In genomic region chr1:36458910-36459309, GRCh38 we compare ENCODE assay signal across 12 cellular contexts. TPM values are rescaled to one million over a fixed set of nuclear protein-coding genes. Genes with fewer than 3 reads are reported as not detected.
DNase-seq lines count a peak whose midpoint lies in the region; ATAC-seq and TF ChIP-seq lines count a peak whose summit lies in the region.
"Had no signal": no experiment of that assay in that cellular context is flagged by ENCODE, and none has a peak within 500 bp of the region (broad histone marks: within the 10 kb centered on the region; RNA-seq: fewer than 3 reads in every experiment).

No MANE protein-coding gene starts in this region.

- ATAC-seq in stimulated activated naive CD8-positive, alpha-beta T cell treated with anti-CD3 and anti-CD28 coated beads, Interleukin-15, Interleukin-2, amounts not matched to agents 100 U/mL and 50 U/mL, for 24 hours = peak; percentile 92
- ATAC-seq: HCT116 had no signal

- no peaks in the 10 kb centered on the region for H3K4me1 Mint-ChIP-seq in glutamatergic neuron (ENCODE audit: low read depth, unreplicated experiment)

- no peak for TF ChIP-seq CTCF in glutamatergic neuron (IDR thresholded peaks at IDR 0.05; ENCODE audit: partially characterized antibody, unreplicated experiment)

- peaks cover 4% of the 10 kb centered on the region for H3K27me3 Mint-ChIP-seq in glutamatergic neuron (ENCODE audit: unreplicated experiment)

- H3K9me3 Mint-ChIP-seq in glutamatergic neuron (ENCODE audit: unreplicated experiment) = no peaks in the 10 kb centered on the region

- intact Hi-C loops in posterior vena cava (cut with DNase I) = no loop called here

- peak overlapping the region; percentile 14 for H3K27ac Mint-ChIP-seq in glutamatergic neuron (ENCODE audit: unreplicated experiment)

- H3K4me3 Mint-ChIP-seq in glutamatergic neuron (ENCODE audit: unreplicated experiment) = no peak overlapping the region

- no peaks in the 10 kb centered on the region for H3K36me3 Mint-ChIP-seq in glutamatergic neuron (ENCODE audit: unreplicated experiment)

- peak; percentile 68 for DNase-seq in activated naive CD4-positive, alpha-beta T cell treated with Interleukin-2 at 50 U/mL for 16 hours
- no peak for DNase-seq in activated naive CD4-positive, alpha-beta T cell (lab: John Stamatoyannopoulos, UW)
- DNase-seq in activated CD4-positive, alpha-beta T cell treated with anti-CD3 and anti-CD28 coated beads for 48 hours = peak; percentile 77
- DNase-seq in glutamatergic neuron (no peak), GM03348 (ENCODE audit: low spot score) (no peak), NCI-H524 (lab: John Stamatoyannopoulos, UW) (no peak), posterior vena cava (ENCODE audit: low spot score) (no peak)
- peak; percentile 60 for DNase-seq in stimulated activated naive CD8-positive, alpha-beta T cell treated with anti-CD3 and anti-CD28 coated beads, Interleukin-15, Interleukin-2, amounts not matched to agents 100 U/mL and 50 U/mL, for 24 hours
- DNase-seq: colonic mucosa had no signal

RNA-seq across cellular contexts. Expression of gene MRPS15, which starts 5.3 kb away (rescaled TPM):
- total RNA-seq in glutamatergic neuron (ENCODE audit: unreplicated experiment) = 65.4 TPM
- 10 to 100 TPM; 46.4 to 48.3 TPM for total RNA-seq in posterior vena cava

RNA-seq across cellular contexts. Expression of gene OSCP1, which starts 8.7 kb away (rescaled TPM):
- total RNA-seq in glutamatergic neuron (ENCODE audit: unreplicated experiment) (6.3 TPM), posterior vena cava (1 to 10 TPM; 5.7 to 7.1 TPM)

RNA-seq across cellular contexts. Expression of gene CSF3R, which starts 23.8 kb away (rescaled TPM):
- total RNA-seq in glutamatergic neuron (ENCODE audit: unreplicated experiment) = not detected
- total RNA-seq in posterior vena cava = 10 to 100 TPM; 19.6 to 33.4 TPM
- total RNA-seq: lung microvascular endothelial cell, pulmonary artery endothelial cell had no signal

Comparison
In these comparisons a context has a peak if more than half of its experiments do, and no peak if none do; other contexts are left out.
1. DNase-seq: peak in activated naive CD4-positive, alpha-beta T cell treated with Interleukin-2 at 50 U/mL for 16 hours (single experiment), activated CD4-positive, alpha-beta T cell treated with anti-CD3 and anti-CD28 coated beads for 48 hours (single experiment) and stimulated activated naive CD8-positive, alpha-beta T cell treated with anti-CD3 and anti-CD28 coated beads, Interleukin-15, Interleukin-2, amounts not matched to agents 100 U/mL and 50 U/mL, for 24 hours (single experiment); none in activated naive CD4-positive, alpha-beta T cell (0 of 4), glutamatergic neuron (single experiment), GM03348 (single experiment), NCI-H524 (0 of 2) and posterior vena cava (single experiment).
2. RNA of gene CSF3R, which starts 23.8 kb away (total RNA-seq): 19.6 to 33.4 TPM in posterior vena cava; not detected in glutamatergic neuron (single experiment); every median in the first group is over 10 times any median in the second.